In the genomic region with DNA sequence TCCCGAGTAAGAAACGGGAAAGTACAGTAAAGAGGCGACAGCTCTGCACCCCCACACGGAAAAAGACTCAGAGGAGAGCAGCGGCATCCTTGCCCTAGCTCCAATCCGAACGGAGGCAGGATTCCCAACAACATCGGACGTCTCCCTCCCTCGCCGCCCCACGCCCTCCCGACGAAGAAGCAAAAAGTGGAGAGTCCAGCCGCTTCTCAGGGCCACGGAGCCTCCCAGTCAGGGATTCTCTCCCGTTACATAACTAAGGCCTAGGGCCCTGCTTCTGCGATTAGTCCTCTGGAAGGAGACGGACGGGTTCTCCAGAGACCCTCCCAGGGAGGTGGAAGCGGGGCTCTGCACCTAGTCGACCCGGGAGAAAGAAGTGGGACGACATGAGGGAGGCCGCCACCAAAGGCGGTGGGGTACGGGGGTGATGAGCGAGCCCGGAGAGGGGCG, we compare ENCODE assay signal across 8 cellular contexts. TPM values are rescaled to one million over a fixed set of nuclear protein-coding genes. Genes with fewer than 3 reads are reported as not detected.
DNase-seq lines count a peak whose midpoint lies in the region; ATAC-seq and TF ChIP-seq lines count a peak whose summit lies in the region.

No MANE protein-coding gene starts in this region.

- intact Hi-C loops in PC-3 (cut with micrococcal nuclease) (no loop called here), breast epithelium (cut with DNase I; ENCODE audit: low total_unique reads) (no loop called here)

- H3K79me2 ChIP-seq in PC-3 (ENCODE audit: low read length) = peaks cover 61% of the 10 kb centered on the region

- peaks cover 39 to 50% of the 10 kb centered on the region in 2 donors for H3K4me1 Mint-ChIP-seq in immature natural killer cell

- H4K20me1 ChIP-seq in PC-3 (ENCODE audit: low read length) = peaks cover 16% of the 10 kb centered on the region

- H3K27ac ChIP-seq in PC-3 (ENCODE audit: low read length) (no peak overlapping the region), breast epithelium (peak overlapping the region; percentile 95 to 99), skeletal muscle tissue (ENCODE audit: low read depth, low read length) (peak overlapping the region; percentile 81)

- H3K27me3 ChIP-seq in PC-3 (ENCODE audit: low read length) = no peaks in the 10 kb centered on the region
- no peaks in the 10 kb centered on the region for H3K27me3 ChIP-seq in breast epithelium
- H3K27me3 ChIP-seq in skeletal muscle tissue (ENCODE audit: control insufficient read depth in 3 of 3, insufficient read depth in 3 of 3, low read length in 3 of 3) = no peaks in the 10 kb centered on the region

- DNase-seq in CD1c-positive myeloid dendritic cell (ENCODE audit: extremely low spot score) = peak; percentile 19
- peak; percentile 34 for DNase-seq in PC-3
- DNase-seq in breast epithelium (ENCODE audit: low spot score in 2 of 2) = no peak
- peak in 1 of 3 donors; percentile 14 for DNase-seq in immature natural killer cell
- DNase-seq in mesenteric fat pad (ENCODE audit: low spot score) = no peak

- no peaks in the 10 kb centered on the region for H3K9me3 Mint-ChIP-seq in immature natural killer cell

- H3K36me3 Mint-ChIP-seq in immature natural killer cell = peaks cover 0 to 3% (median 0%) of the 10 kb centered on the region in 3 donors

- peaks cover 5 to 9% (median 8%) of the 10 kb centered on the region in 3 donors for H3K27me3 Mint-ChIP-seq in immature natural killer cell (ENCODE audit: low read depth in 3 of 3)

- no peaks in the 10 kb centered on the region for H3F3A ChIP-seq in PC-3 (ENCODE audit: low read length, unreplicated experiment)

- peaks cover 13% of the 10 kb centered on the region for H3K4me1 ChIP-seq in PC-3 (ENCODE audit: insufficient read depth, low read length)
- peaks cover 0 to 7% of the 10 kb centered on the region in 2 donors for H3K4me1 ChIP-seq in breast epithelium
- H3K4me1 ChIP-seq in skeletal muscle tissue (ENCODE audit: control insufficient read depth in 3 of 3, insufficient read depth in 3 of 3, low read length in 3 of 3) = peaks cover 9 to 24% (median 22%) of the 10 kb centered on the region in 3 donors

- BruUV-seq in PC-3 (replicated peaks; lab: Mats Ljungman, UMichigan) = no TSS peak

- CTCF ChIA-PET in PC-3 (lab: Charles Lee) = no interaction called here

- no peak for TF ChIP-seq CTCF in PC-3 (conservative IDR thresholded peaks at IDR 0.05; ENCODE audit: low read depth, low read length)
- TF ChIP-seq CTCF in breast epithelium (IDR thresholded peaks at IDR 0.05) = no peak

- H3K9me3 ChIP-seq in PC-3 (ENCODE audit: low read length) = no peaks in the 10 kb centered on the region
- H3K9me3 ChIP-seq in breast epithelium = no peaks in the 10 kb centered on the region
- no peaks in the 10 kb centered on the region for H3K9me3 ChIP-seq in skeletal muscle tissue (ENCODE audit: control insufficient read depth in 3 of 3, low read length in 3 of 3)

- H3K36me3 ChIP-seq in PC-3 (ENCODE audit: low read depth, low read length) (no peaks in the 10 kb centered on the region), breast epithelium (no peaks in the 10 kb centered on the region), skeletal muscle tissue (ENCODE audit: control insufficient read depth in 3 of 3, insufficient read depth in 3 of 3, low read length in 3 of 3) (no peaks in the 10 kb centered on the region)

- no peak for TF ChIP-seq POLR2A in breast epithelium (IDR thresholded peaks at IDR 0.05)

- H3K4me3 ChIP-seq in PC-3 (ENCODE audit: low read length) (peak overlapping the region; percentile 90), breast epithelium (peak overlapping the region; percentile 96 to 99 (median 98)), skeletal muscle tissue (ENCODE audit: low read length in 3 of 3) (peak overlapping the region; percentile 85 to 98 (median 92))

- peak overlapping the region; percentile 93 to 99 (median 98) for H3K4me3 Mint-ChIP-seq in immature natural killer cell

- peak overlapping the region; percentile 73 to 97 (median 90) for H3K27ac Mint-ChIP-seq in immature natural killer cell

- ATAC-seq in GM18868 (IDR thresholded peaks at IDR 0.05; ENCODE audit: unreplicated experiment) (peak; percentile 23), HG03066 (IDR thresholded peaks at IDR 0.05; ENCODE audit: low read depth, unreplicated experiment) (peak; percentile 46), PC-3 (peak; percentile 61)

- H3K9ac ChIP-seq in PC-3 (ENCODE audit: low read length) = peak overlapping the region; percentile 77
- peak overlapping the region; percentile 92 to 97 (median 94) for H3K9ac ChIP-seq in skeletal muscle tissue (ENCODE audit: low read depth in 1 of 3, low read length in 3 of 3)

- peak overlapping the region; percentile 85 for H3K4me2 ChIP-seq in PC-3 (ENCODE audit: low read length)

- POLR2A ChIA-PET in PC-3 (lab: Charles Lee; ENCODE audit: unreplicated experiment) = interaction anchor here (0.6 kb wide), 1 partner anchor 287 kb away, joined by 5 read pairs; no protein-coding TSS in a partner anchor

- peak overlapping the region; percentile 96 for H2AFZ ChIP-seq in PC-3 (ENCODE audit: low read length)

- no peaks in the 10 kb centered on the region for H3K9me2 ChIP-seq in PC-3 (replicated peaks; ENCODE audit: low read length)

RNA-seq across cellular contexts. Expression of a gene that starts 0.6 kb away (rescaled TPM):
- 98.4 and 115 TPM in 2 replicates for total RNA-seq in PC-3 (2014; rRNA removed)
- 10 to 100 TPM; 54.1 to 78.6 (median 68.5) TPM for total RNA-seq in breast epithelium
- 100 to 1,000 TPM; 165 to 253 (median 188) TPM for polyA plus RNA-seq in immature natural killer cell
- total RNA-seq in skeletal muscle tissue = 65.2 TPM
- total RNA-seq in mesenteric fat pad = 68.0 TPM

RNA-seq across cellular contexts. Expression of a gene that starts 27.8 kb away (rescaled TPM):
- total RNA-seq in PC-3 (2014; rRNA removed) = 90.0 and 112 TPM in 2 replicates
- 10 to 100 TPM; 39.2 to 96.2 (median 74.7) TPM for total RNA-seq in breast epithelium
- polyA plus RNA-seq in immature natural killer cell = 10 to 100 TPM; 42.6 to 54.7 (median 46.6) TPM
- 49.6 TPM for total RNA-seq in skeletal muscle tissue
- total RNA-seq in mesenteric fat pad = 60.1 TPM

Comparison
In these comparisons a context has a peak if more than half of its experiments do, and no peak if none do; other contexts are left out.
1. DNase-seq: peak in CD1c-positive myeloid dendritic cell (single experiment) and PC-3 (single experiment); none in breast epithelium (0 of 2) and mesenteric fat pad (single experiment).
2. Peak in every context shown above with its lines, with median percentiles within 50 percentile points of each other: ATAC-seq and H3K4me3 ChIP-seq.